9 cellular contexts compared by ENCODE assay signal in genomic region chr1:155006601-155007101, GRCh38. TPM values are rescaled to one million over a fixed set of nuclear protein-coding genes. Genes with fewer than 3 reads are reported as not detected.
DNase-seq lines count a peak whose midpoint lies in the region; ATAC-seq and TF ChIP-seq lines count a peak whose summit lies in the region.
"Had no signal": no experiment of that assay in that cellular context is flagged by ENCODE, and none has a peak within 500 bp of the region (broad histone marks: within the 10 kb centered on the region; RNA-seq: fewer than 3 reads in every experiment).

No MANE protein-coding gene starts in this region.

- no peak overlapping the region for H2BK5ac ChIP-seq in neuronal stem cell (ENCODE audit: low read length)

- H3K4me3 ChIP-seq in coronary artery: no peak overlapping the region
- H3K4me3 ChIP-seq in neuronal stem cell (ENCODE audit: low read length in 2 of 2): no peak overlapping the region
- H3K4me3 ChIP-seq in ovary: no peak overlapping the region
- H3K4me3 ChIP-seq: SJSA1 had no signal

- no peak overlapping the region for H3K14ac ChIP-seq in neuronal stem cell (ENCODE audit: low read length)

- H2AFZ ChIP-seq in neuronal stem cell (ENCODE audit: low read length): no peak overlapping the region

- intact Hi-C loops in ovary (cut with DNase I): no loop called here

- H2BK12ac ChIP-seq in neuronal stem cell (ENCODE audit: low read length): peak overlapping the region; percentile 26

- no peak overlapping the region for H3K23ac ChIP-seq in neuronal stem cell (ENCODE audit: low read depth, low read length, poor library complexity)

- H3K27ac ChIP-seq in coronary artery (peak overlapping the region; percentile 93 to 98), neuronal stem cell (replicated peaks; ENCODE audit: low read length) (no peak overlapping the region), ovary (no peak overlapping the region)
- H3K27ac ChIP-seq: SJSA1 had no signal

- no peaks in the 10 kb centered on the region for H3K9me3 ChIP-seq in neuronal stem cell (replicated peaks in 1 of 2; ENCODE audit: control insufficient read depth in 2 of 2, insufficient read depth in 1 of 2, low read depth in 1 of 2, low read length in 2 of 2)
- H3K9me3 ChIP-seq in ovary: no peaks in the 10 kb centered on the region
- H3K9me3 ChIP-seq: SJSA1 had no signal

- TF ChIP-seq EP300 in ovary (IDR thresholded peaks at IDR 0.05): no peak

- no peak overlapping the region for H4K91ac ChIP-seq in neuronal stem cell (ENCODE audit: low read depth, low read length, poor library complexity)

- TF ChIP-seq CTCF in coronary artery (IDR thresholded peaks at IDR 0.05): no peak
- no peak for TF ChIP-seq CTCF in ovary (IDR thresholded peaks at IDR 0.05)

- H2AK5ac ChIP-seq in neuronal stem cell (ENCODE audit: low read depth, low read length): no peak overlapping the region

- no peak overlapping the region for H2BK15ac ChIP-seq in neuronal stem cell (ENCODE audit: low read length)

- H4K8ac ChIP-seq in neuronal stem cell (ENCODE audit: low read depth, low read length): no peak overlapping the region

- H3K9ac ChIP-seq in neuronal stem cell (ENCODE audit: low read depth, low read length, poor library complexity): no peak overlapping the region

- H2BK120ac ChIP-seq in neuronal stem cell (ENCODE audit: low read depth, low read length): no peak overlapping the region

- no CpG with 5 or more reads among the region's 2 CpGs for WGBS in neuronal stem cell (ENCODE audit: extremely low coverage in 2 of 2, insufficient read length in 2 of 2, insufficient replicate concordance in 1 of 2), 2 donors
- 69 to 75% (median 71%) methylated on average over 2 of the region's 2 CpGs for WGBS in ovary, 3 donors

- H3K4me1 ChIP-seq in neuronal stem cell (ENCODE audit: control insufficient read depth in 2 of 2, insufficient read depth in 1 of 2, low read depth in 1 of 2, low read length in 2 of 2): peaks cover 10 to 32% of the 10 kb centered on the region in 2 donors
- H3K4me1 ChIP-seq in ovary (ENCODE audit: insufficient read depth): peaks cover 17% of the 10 kb centered on the region

- H3K36me3 ChIP-seq in neuronal stem cell (replicated peaks in 1 of 2; ENCODE audit: control insufficient read depth in 2 of 2, insufficient read depth in 2 of 2, low read length in 2 of 2) (no peaks in the 10 kb centered on the region), ovary (no peaks in the 10 kb centered on the region)
- H3K36me3 ChIP-seq: SJSA1 had no signal

- H3K27me3 ChIP-seq in neuronal stem cell (ENCODE audit: control insufficient read depth in 3 of 3, insufficient read depth in 3 of 3, low read depth in 1 of 3, low read length in 3 of 3) (no peaks in the 10 kb centered on the region), ovary (no peaks in the 10 kb centered on the region)
- H3K27me3 ChIP-seq: SJSA1 had no signal

- no peak for TF ChIP-seq POLR2A in ovary (IDR thresholded peaks at IDR 0.05)

- peaks cover 12% of the 10 kb centered on the region for H3K79me1 ChIP-seq in neuronal stem cell (ENCODE audit: low read depth, low read length)

- ATAC-seq in activated CD4-positive, CD25-positive, alpha-beta regulatory T cell treated with anti-CD3 and anti-CD28 coated beads, Interleukin-2, amount 50 U/mL, for 24 hours: peak; percentile 23 to 26
- no peak for ATAC-seq in HG03469 (IDR thresholded peaks at IDR 0.05; ENCODE audit: unreplicated experiment)

- H3K18ac ChIP-seq in neuronal stem cell (ENCODE audit: low read length): no peak overlapping the region

- H3K4ac ChIP-seq in neuronal stem cell (ENCODE audit: low read length): no peak overlapping the region

- no peak for DNase-seq in activated CD4-positive, CD25-positive, alpha-beta regulatory T cell treated with anti-CD3 and anti-CD28 coated beads, Interleukin-2, amount 50 U/mL, for 72 hours
- peak; percentile 90 for DNase-seq in SKM-1 (lab: John Stamatoyannopoulos, UW; ENCODE audit: unreplicated experiment)
- no peak for DNase-seq in coronary artery (ENCODE audit: low spot score)
- no peak for DNase-seq in neuronal stem cell (ENCODE audit: low spot score)
- no peak for DNase-seq in ovary
- DNase-seq in T-helper 9 cell: no peak

- H3K4me2 ChIP-seq in neuronal stem cell (ENCODE audit: insufficient read depth, low read length, poor library complexity, severe bottlenecking): no peak overlapping the region

RNA-seq across cellular contexts. Expression of gene ZBTB7B, which starts 4.0 kb away (rescaled TPM):
- 5.5 TPM for polyA plus RNA-seq in neuronal stem cell (2013, experiment 1 of 2)
- polyA plus RNA-seq in neuronal stem cell (2013, experiment 2 of 2): 5.6 TPM
- total RNA-seq in ovary: 10 to 100 TPM; 15.3 to 45.5 (median 33.1) TPM
- polyA plus RNA-seq in ovary: 10 to 100 TPM in 1 of 2 donors, 1 to 10 TPM in 1; 3.6 to 18.2 TPM

RNA-seq across cellular contexts. Expression of gene LENEP, which starts 13.3 kb away (rescaled TPM):
- polyA plus RNA-seq in neuronal stem cell (2013, experiment 1 of 2): not detected
- 0.10 TPM for polyA plus RNA-seq in neuronal stem cell (2013, experiment 2 of 2)
- total RNA-seq in ovary: not detected
- not detected for polyA plus RNA-seq in ovary
- total RNA-seq: SJSA1 had no signal

RNA-seq across cellular contexts. Expression of gene FLAD1, which starts 23.5 kb away (rescaled TPM):
- 42.3 TPM for polyA plus RNA-seq in neuronal stem cell (2013, experiment 1 of 2)
- polyA plus RNA-seq in neuronal stem cell (2013, experiment 2 of 2): 41.1 TPM
- total RNA-seq in ovary: 10 to 100 TPM; 11.1 to 30.0 (median 19.9) TPM
- polyA plus RNA-seq in ovary: 10 to 100 TPM; 14.2 to 16.4 TPM

RNA-seq across cellular contexts. Expression of gene DCST2, which starts 26.9 kb away (rescaled TPM):
- 2.7 TPM for polyA plus RNA-seq in neuronal stem cell (2013, experiment 1 of 2)
- polyA plus RNA-seq in neuronal stem cell (2013, experiment 2 of 2): 2.2 TPM
- 1 to 10 TPM in 4 of 7 donors, under 1 TPM in 2, not detected in 1; 0.45 to 1.4 (median 1.2) TPM for total RNA-seq in ovary
- 1 to 10 TPM in 1 of 2 donors, under 1 TPM in 1; 0.17 to 1.1 TPM for polyA plus RNA-seq in ovary
- total RNA-seq: SJSA1 had no signal

RNA-seq across cellular contexts. Expression of gene DCST1, which starts 27.0 kb away (rescaled TPM):
- polyA plus RNA-seq in neuronal stem cell (2013, experiment 1 of 2): 0.03 TPM
- 0.06 TPM for polyA plus RNA-seq in neuronal stem cell (2013, experiment 2 of 2)
- total RNA-seq in ovary: under 1 TPM in 4 of 7 donors, not detected in 3; 0.22 to 0.80 (median 0.51) TPM
- polyA plus RNA-seq in ovary: under 1 TPM in 1 of 2 donors, not detected in 1; 0.06 TPM
- total RNA-seq: SJSA1 had no signal

Comparison
In these comparisons a context has a peak if more than half of its experiments do, and no peak if none do; other contexts are left out.
1. H3K27ac ChIP-seq: peak in coronary artery (2 of 2); none in neuronal stem cell (single experiment) and ovary (0 of 2).